Comparison of ENCODE assay signal across 1 cellular context in genomic region chr9:124347206-124347967, GRCh38.
TF ChIP-seq lines count a peak whose summit lies in the region.

No MANE protein-coding gene starts in this region.

TF ChIP-seq in H1, 55 proteins besides CTCF, POLR2A, EP300 and RAD21 (continued from another document):
- TF ChIP-seq RFX5 (IDR thresholded peaks at IDR 0.05; ENCODE audit: borderline replicate concordance, low read depth, low read length): no peak
- no peak for TF ChIP-seq JUND (IDR thresholded peaks at IDR 0.05; ENCODE audit: low read length)
- no peak for TF ChIP-seq BCL11A (IDR thresholded peaks at IDR 0.05; ENCODE audit: low read depth in 2 of 2, low read length in 2 of 2)
- no peak for TF ChIP-seq ZNF274 (IDR thresholded peaks at IDR 0.05; ENCODE audit: borderline replicate concordance, extremely low read depth, low read length)
- TF ChIP-seq CHD2 (IDR thresholded peaks at IDR 0.05; ENCODE audit: low read length): no peak
- no peak for TF ChIP-seq HDAC2 (IDR thresholded peaks at IDR 0.05; ENCODE audit: borderline replicate concordance in 1 of 2, low read depth in 2 of 2, low read length in 2 of 2)
- no peak for TF ChIP-seq BACH1 (IDR thresholded peaks at IDR 0.05; ENCODE audit: low read length)
- TF ChIP-seq POLR2AphosphoS5 (IDR thresholded peaks at IDR 0.05; ENCODE audit: low read depth, low read length): no peak
- no peak for TF ChIP-seq GABPA (IDR thresholded peaks at IDR 0.05; ENCODE audit: borderline replicate concordance, insufficient read depth, low read length)
- TF ChIP-seq PHF8 (conservative IDR thresholded peaks at IDR 0.05; ENCODE audit: low read depth, low read length): no peak
